15 cellular contexts compared by ENCODE assay signal in genomic region chr2:965640-966147, GRCh38. TPM values are rescaled to one million over a fixed set of nuclear protein-coding genes. Genes with fewer than 3 reads are reported as not detected.
A peak's percentile ranks its signal among the peaks of the same experiment; 100 is the strongest.
DNase-seq lines count a peak whose midpoint lies in the region; ATAC-seq and TF ChIP-seq lines count a peak whose summit lies in the region.
"Had no signal": no experiment of that assay in that cellular context is flagged by ENCODE, and none has a peak within 500 bp of the region (broad histone marks: within the 10 kb centered on the region; RNA-seq: fewer than 3 reads in every experiment).

No MANE protein-coding gene starts in this region.

- DNase-seq in glutamatergic neuron (no peak), lower lobe of right lung (no peak), sciatic nerve (ENCODE audit: low spot score) (no peak), upper lobe of right lung (no peak), BE2C (no peak), GM23248 (no peak), NCI-H187 (lab: John Stamatoyannopoulos, UW) (no peak)
- DNase-seq: AML-193; CD4-positive, alpha-beta memory T cell; DMS79 treated with DMSO at 0.1 percent for 48 hours; GF-D8 had no signal

- H3K4me3 Mint-ChIP-seq in glutamatergic neuron (ENCODE audit: unreplicated experiment): no peak overlapping the region
- H3K4me3 Mint-ChIP-seq: CD14-positive monocyte; CD4-positive, alpha-beta memory T cell had no signal

- in situ Hi-C loops in GM23248 (cut with MboI): no loop called here

- no peaks in the 10 kb centered on the region for H3K79me2 ChIP-seq in GM23248 (ENCODE audit: insufficient read depth)

- WGBS in GM23248 (ENCODE audit: low coverage in 1 of 2, low lambda C conversion rate in 2 of 2, missing lambda C conversion rate in 2 of 2), 2 experiments: 59 to 60% methylated on average over 11 to 12 of the region's 12 CpGs

- H3K27ac ChIP-seq in lower lobe of right lung: no peak overlapping the region
- no peak overlapping the region for H3K27ac ChIP-seq in upper lobe of right lung
- no peak overlapping the region for H3K27ac ChIP-seq in GM23248
- H3K27ac ChIP-seq: BLaER1 had no signal

- intact Hi-C loops in lower lobe of right lung (cut with DNase I) (no loop called here), sciatic nerve (cut with DNase I) (no loop called here), upper lobe of right lung (cut with DNase I) (no loop called here)

- H3K27me3 Mint-ChIP-seq in glutamatergic neuron (ENCODE audit: unreplicated experiment): no peaks in the 10 kb centered on the region

- H3K4me1 Mint-ChIP-seq in glutamatergic neuron (ENCODE audit: low read depth, unreplicated experiment): peaks cover 2% of the 10 kb centered on the region
- H3K4me1 Mint-ChIP-seq: CD14-positive monocyte; CD4-positive, alpha-beta memory T cell had no signal

- H3K36me3 ChIP-seq in lower lobe of right lung (no peaks in the 10 kb centered on the region), upper lobe of right lung (no peaks in the 10 kb centered on the region), BE2C (no peaks in the 10 kb centered on the region), GM23248 (ENCODE audit: low read depth) (no peaks in the 10 kb centered on the region)
- H3K36me3 ChIP-seq: BLaER1, HAP-1 had no signal

- H2AFZ ChIP-seq in GM23248: no peak overlapping the region

- TF ChIP-seq CTCF in glutamatergic neuron (IDR thresholded peaks at IDR 0.05; ENCODE audit: partially characterized antibody, unreplicated experiment) (no peak), lower lobe of right lung (IDR thresholded peaks at IDR 0.05) (no peak), upper lobe of right lung (IDR thresholded peaks at IDR 0.05) (no peak), BE2C (IDR thresholded peaks at IDR 0.05; ENCODE audit: low read depth, low read length) (no peak)

- H3K4me3 ChIP-seq in lower lobe of right lung (no peak overlapping the region), upper lobe of right lung (no peak overlapping the region), BE2C (ENCODE audit: low read depth, low read length) (no peak overlapping the region), GM23248 (no peak overlapping the region)
- H3K4me3 ChIP-seq: BLaER1, HAP-1 had no signal

- no peak overlapping the region for H3K9ac ChIP-seq in GM23248
- H3K9ac ChIP-seq: BLaER1 had no signal

- no peak overlapping the region for H3K4me2 ChIP-seq in GM23248 (ENCODE audit: unreplicated experiment)
- H3K4me2 ChIP-seq: BLaER1 had no signal

- H4K20me1 ChIP-seq in GM23248 (ENCODE audit: insufficient read depth): no peaks in the 10 kb centered on the region
- H4K20me1 ChIP-seq: BLaER1 had no signal

- H3K9me3 ChIP-seq in lower lobe of right lung (no peaks in the 10 kb centered on the region), upper lobe of right lung (no peaks in the 10 kb centered on the region), BE2C (no peaks in the 10 kb centered on the region), GM23248 (ENCODE audit: low read depth) (no peaks in the 10 kb centered on the region)
- H3K9me3 ChIP-seq: HAP-1 had no signal

- H3F3A ChIP-seq in GM23248 (ENCODE audit: insufficient read depth): no peaks in the 10 kb centered on the region

- H3K9me3 Mint-ChIP-seq in glutamatergic neuron (ENCODE audit: unreplicated experiment): peaks cover 5% of the 10 kb centered on the region

- H3K9me2 ChIP-seq in GM23248 (ENCODE audit: insufficient read depth): no peaks in the 10 kb centered on the region

- H3K27me3 ChIP-seq in lower lobe of right lung (ENCODE audit: low read depth) (peaks cover 4% of the 10 kb centered on the region), upper lobe of right lung (no peaks in the 10 kb centered on the region), BE2C (no peaks in the 10 kb centered on the region), GM23248 (replicated peaks; ENCODE audit: insufficient read depth) (peaks cover 18% of the 10 kb centered on the region; the same call in 1 of the 2 replicates)
- H3K27me3 ChIP-seq: BLaER1 had no signal

- peaks cover 17% of the 10 kb centered on the region for H3K36me3 Mint-ChIP-seq in glutamatergic neuron (ENCODE audit: unreplicated experiment)
- H3K36me3 Mint-ChIP-seq: CD14-positive monocyte; CD4-positive, alpha-beta memory T cell had no signal

- H3K27ac Mint-ChIP-seq in glutamatergic neuron (ENCODE audit: unreplicated experiment): peak overlapping the region; percentile 49
- H3K27ac Mint-ChIP-seq: CD14-positive monocyte; CD4-positive, alpha-beta memory T cell had no signal

- peak; percentile 17 to 26 for ATAC-seq in lower lobe of right lung
- peak; percentile 15 for ATAC-seq in sciatic nerve
- peak; percentile 37 for ATAC-seq in upper lobe of right lung

- H3K4me1 ChIP-seq in lower lobe of right lung (no peaks in the 10 kb centered on the region), upper lobe of right lung (no peaks in the 10 kb centered on the region), BE2C (no peaks in the 10 kb centered on the region), GM23248 (ENCODE audit: insufficient read depth) (no peaks in the 10 kb centered on the region)
- H3K4me1 ChIP-seq: HAP-1 had no signal

RNA-seq across cellular contexts. Expression of gene SNTG2, which starts 15.0 kb away (rescaled TPM):
- total RNA-seq in glutamatergic neuron (ENCODE audit: unreplicated experiment) (7.7 TPM), lower lobe of right lung (1.4 TPM), sciatic nerve (4.4 TPM), upper lobe of right lung (3.6 TPM)
- not detected for polyA plus RNA-seq in BE2C (2012; ENCODE audit: insufficient read depth, insufficient read length, low read depth)
- total RNA-seq in GM23248 (2014; rRNA removed; shearing (Covaris generic)): not detected in 2 replicates
- polyA plus RNA-seq in GM23248 (2016; fragmentation: Nextera tagmentation; extraction: Ambion mirVana): not detected in 2 replicates
- total RNA-seq: H4 had no signal
- polyA plus RNA-seq: CD14-positive monocyte had no signal
